10 cellular contexts compared by ENCODE assay signal in genomic region chr12:19223018-19223417, GRCh38.
DNase-seq lines count a peak whose midpoint lies in the region; ATAC-seq, FAIRE-seq and TF ChIP-seq lines count a peak whose summit lies in the region.
"Had no signal": no experiment of that assay in that cellular context is flagged by ENCODE, and none has a peak within 500 bp of the region (broad histone marks: within the 10 kb centered on the region; RNA-seq: fewer than 3 reads in every experiment).

No MANE protein-coding gene starts in this region.

- DNase-seq in AML-193 (lab: John Stamatoyannopoulos, UW) (peak; percentile 23 to 42), IMR-90 (no peak), RCC 7860 (ENCODE audit: low spot score) (peak; percentile 37), heart left ventricle (no peak), foreskin fibroblast (no peak)
- DNase-seq in activated CD8-positive, alpha-beta memory T cell treated with anti-CD3 and anti-CD28 coated beads, Interleukin-2, amount 50 U/mL, for 4 hours: no peak
- no peak for DNase-seq in activated T-helper 1 cell treated with anti-CD3 and anti-CD28 coated beads, Interleukin-12 subunit alpha, Interleukin-12 subunit beta, Interleukin-2, Interleukin-4 antibody, amounts not matched to agents 30 ng/mL and 10 ng/mL and 1 ng/mL, durations not matched to agents 14 hours and 24 hours and 36 hours (ENCODE audit: low spot score)
- DNase-seq: testis had no signal

- TF ChIP-seq RAD21 in IMR-90 (IDR thresholded peaks at IDR 0.05; ENCODE audit: low read length): 0 out of 2 replicates have a peak, but pooled peaks have one; percentile 17

- ATAC-seq in IMR-90 (ENCODE audit: low read depth) (no peak), heart left ventricle (peak; percentile 77 to 94 (median 80)), HG02885 (IDR thresholded peaks at IDR 0.05; ENCODE audit: poor library complexity, unreplicated experiment) (no peak)

- 0 out of 2 replicates have a peak overlapping the region, but pooled peaks have one; percentile 19 for H3K56ac ChIP-seq in IMR-90 (ENCODE audit: extremely low read depth, insufficient read depth, low read length)

- no peak overlapping the region for H3K23ac ChIP-seq in IMR-90 (ENCODE audit: low read depth, low read length)

- WGBS in IMR-90 (ENCODE audit: extremely low coverage in 2 of 2, insufficient read length in 1 of 2), 2 experiments: 100% methylated on average over 1 of the region's 3 CpGs
- WGBS in heart left ventricle, 4 donors: 32 to 50% (median 47%) methylated on average over 3 of the region's 3 CpGs

- H3K27ac Mint-ChIP-seq in activated T-helper 1 cell treated with anti-CD3 and anti-CD28 coated beads, Interleukin-12 subunit alpha, Interleukin-12 subunit beta, Interleukin-2, Interleukin-4 antibody, amounts not matched to agents 30 ng/mL and 10 ng/mL and 1 ng/mL, durations not matched to agents 14 hours and 24 hours and 36 hours: no peak overlapping the region

- no peaks in the 10 kb centered on the region for H3K4me1 Mint-ChIP-seq in activated T-helper 1 cell treated with anti-CD3 and anti-CD28 coated beads, Interleukin-12 subunit alpha, Interleukin-12 subunit beta, Interleukin-2, Interleukin-4 antibody, amounts not matched to agents 30 ng/mL and 10 ng/mL and 1 ng/mL, durations not matched to agents 14 hours and 24 hours and 36 hours (ENCODE audit: low read depth)

- H3K27me3 Mint-ChIP-seq in activated T-helper 1 cell treated with anti-CD3 and anti-CD28 coated beads, Interleukin-12 subunit alpha, Interleukin-12 subunit beta, Interleukin-2, Interleukin-4 antibody, amounts not matched to agents 30 ng/mL and 10 ng/mL and 1 ng/mL, durations not matched to agents 14 hours and 24 hours and 36 hours (ENCODE audit: insufficient read depth): peaks cover 5% of the 10 kb centered on the region

- no peaks in the 10 kb centered on the region for H3K36me3 Mint-ChIP-seq in activated T-helper 1 cell treated with anti-CD3 and anti-CD28 coated beads, Interleukin-12 subunit alpha, Interleukin-12 subunit beta, Interleukin-2, Interleukin-4 antibody, amounts not matched to agents 30 ng/mL and 10 ng/mL and 1 ng/mL, durations not matched to agents 14 hours and 24 hours and 36 hours (ENCODE audit: low read depth)

- H3K4me3 Mint-ChIP-seq in activated T-helper 1 cell treated with anti-CD3 and anti-CD28 coated beads, Interleukin-12 subunit alpha, Interleukin-12 subunit beta, Interleukin-2, Interleukin-4 antibody, amounts not matched to agents 30 ng/mL and 10 ng/mL and 1 ng/mL, durations not matched to agents 14 hours and 24 hours and 36 hours: no peak overlapping the region

- H2AFZ ChIP-seq in IMR-90 (replicated peaks; ENCODE audit: low read length, poor library complexity): no peak overlapping the region

- peak overlapping the region; percentile 20; the same call in 1 of the 2 replicates for H2BK20ac ChIP-seq in IMR-90 (ENCODE audit: low read depth, low read length)

- H3K18ac ChIP-seq in IMR-90 (ENCODE audit: low read depth, low read length): peak overlapping the region; percentile 69

- H4K91ac ChIP-seq in IMR-90 (ENCODE audit: insufficient read depth, low read depth, low read length): peak overlapping the region; percentile 24; the same call in 1 of the 2 replicates

- H3K4me3 ChIP-seq in IMR-90 (ENCODE audit: insufficient read depth, low read depth, low read length) (no peak overlapping the region), heart left ventricle (no peak overlapping the region), foreskin fibroblast (ENCODE audit: low read depth in 1 of 2, low read length in 2 of 2) (no peak overlapping the region)
- H3K4me3 ChIP-seq: testis had no signal

- H3K27me3 ChIP-seq in IMR-90 (ENCODE audit: control insufficient read depth, insufficient read depth, low read length) (no peaks in the 10 kb centered on the region), heart left ventricle (no peaks in the 10 kb centered on the region)
- H3K27me3 ChIP-seq: testis had no signal

- no TSS peak for BruUV-seq in IMR-90 (replicated peaks; lab: Mats Ljungman, UMichigan)

- H3K79me1 ChIP-seq in IMR-90 (ENCODE audit: low read depth in 1 of 2, low read length in 2 of 2): peaks cover 23 to 32% of the 10 kb centered on the region in 2 experiments

- H2AK9ac ChIP-seq in IMR-90 (replicated peaks; ENCODE audit: low read depth, low read length, poor library complexity): no peak overlapping the region

- dilution Hi-C loops in IMR-90 (cut with HindIII; ENCODE audit: low sequenced_read_pairs, unreplicated experiment): no loop called here

- no peak for TF ChIP-seq POLR2A in IMR-90 (IDR thresholded peaks at IDR 0.05; ENCODE audit: low read depth, low read length)
- no peak for TF ChIP-seq POLR2A in heart left ventricle (IDR thresholded peaks at IDR 0.05)

- peaks cover 14% of the 10 kb centered on the region for H3K4me1 ChIP-seq in IMR-90 (ENCODE audit: control insufficient read depth, insufficient read depth, low read length)
- peaks cover 0 to 42% (median 22%) of the 10 kb centered on the region in 12 donors for H3K4me1 ChIP-seq in heart left ventricle
- H3K4me1 ChIP-seq: testis had no signal

- peak overlapping the region; percentile 37; the same call in 1 of the 2 replicates for H3K4ac ChIP-seq in IMR-90 (ENCODE audit: low read depth, low read length)

- H2BK5ac ChIP-seq in IMR-90 (ENCODE audit: low read depth, low read length, poor library complexity, severe bottlenecking): peak overlapping the region; percentile 60

- 0 out of 4 replicates have a peak overlapping the region, but pooled peaks of 1 of the 2 experiments have one; percentile 47 for H4K8ac ChIP-seq in IMR-90 (ENCODE audit: low read depth in 2 of 2, low read length in 2 of 2)

- peaks cover 3% of the 10 kb centered on the region; the same call in 1 of the 2 replicates for H4K20me1 ChIP-seq in IMR-90 (ENCODE audit: insufficient read depth, low read length)

- in situ Hi-C loops in IMR-90 (cut with MboI; ENCODE audit: low sequenced_read_pairs): no loop called here

- H3K27ac ChIP-seq in IMR-90 (ENCODE audit: insufficient read depth, low read length): peak overlapping the region; percentile 73; the same call in 1 of the 2 replicates
- peak overlapping the region in 10 of 12 donors; percentile 1 to 52 (median 25) for H3K27ac ChIP-seq in heart left ventricle
- H3K27ac ChIP-seq: testis had no signal

- 0 out of 2 replicates have a peak overlapping the region, but pooled peaks have one; percentile 10 for H3K4me2 ChIP-seq in IMR-90 (ENCODE audit: low read depth, low read length)

- H3K14ac ChIP-seq in IMR-90 (replicated peaks; ENCODE audit: low read depth, low read length): peak overlapping the region; percentile 38

- H3K9me3 ChIP-seq in IMR-90 (ENCODE audit: control insufficient read depth, insufficient read depth, low read length) (no peaks in the 10 kb centered on the region), heart left ventricle (peaks cover 0 to 13% (median 0%) of the 10 kb centered on the region in 12 donors)
- H3K9me3 ChIP-seq: testis had no signal

- intact Hi-C loops in IMR-90 (cut with micrococcal nuclease): loop anchor here (5.0 kb wide), 1 partner anchor 44 kb away; no protein-coding TSS in a partner anchor
- intact Hi-C loops in heart left ventricle (cut with DNase I): loop anchor here in 1 of 10 donors (10.0 kb wide), 1 partner anchor 62 kb away; no protein-coding TSS in a partner anchor
- intact Hi-C loops in activated T-helper 1 cell treated with anti-CD3 and anti-CD28 coated beads, Interleukin-12 subunit alpha, Interleukin-12 subunit beta, Interleukin-2, Interleukin-4 antibody, amounts not matched to agents 30 ng/mL and 10 ng/mL and 1 ng/mL, durations not matched to agents 14 hours and 24 hours and 36 hours (cut with micrococcal nuclease): no loop called here

- peaks cover 8% of the 10 kb centered on the region for H3K9me1 ChIP-seq in IMR-90 (ENCODE audit: insufficient read depth, low read length)

- CTCF ChIA-PET in IMR-90 (lab: Yijun Ruan, JAX): interaction anchor here (0.6 to 0.9 kb wide), 4 partner anchors 8 to 905 kb away, joined by 3 to 6 read pairs (median 4); no protein-coding TSS in a partner anchor

- H3K9me3 Mint-ChIP-seq in activated T-helper 1 cell treated with anti-CD3 and anti-CD28 coated beads, Interleukin-12 subunit alpha, Interleukin-12 subunit beta, Interleukin-2, Interleukin-4 antibody, amounts not matched to agents 30 ng/mL and 10 ng/mL and 1 ng/mL, durations not matched to agents 14 hours and 24 hours and 36 hours: no peaks in the 10 kb centered on the region

- peak overlapping the region; percentile 92 for H2AK5ac ChIP-seq in IMR-90 (ENCODE audit: low read depth, low read length)

- H3K9ac ChIP-seq in IMR-90 (ENCODE audit: low read depth, low read length): no peak overlapping the region

- peak overlapping the region; percentile 39; the same call in 1 of the 2 replicates for H2BK120ac ChIP-seq in IMR-90 (ENCODE audit: low read depth, low read length)

- peak; percentile 23 for FAIRE-seq in RCC 7860 (lab: Jason Lieb, UNC)
- FAIRE-seq: colon had no signal

- POLR2A ChIA-PET in IMR-90 (lab: Charles Lee; ENCODE audit: unreplicated experiment): interaction anchor here (0.6 kb wide), 1 partner anchor 792 kb away, joined by 9 read pairs; no protein-coding TSS in a partner anchor

- H4K5ac ChIP-seq in IMR-90 (ENCODE audit: low read depth, low read length): peak overlapping the region; percentile 42

- TF ChIP-seq CTCF in IMR-90 (conservative IDR thresholded peaks at IDR 0.05; ENCODE audit: low read depth, low read length) (0 out of 2 replicates have a peak, but pooled peaks have one; percentile 9), heart left ventricle (IDR thresholded peaks at IDR 0.05) (peak in 8 of 12 donors; percentile 8 to 35 (median 16)), foreskin fibroblast (IDR thresholded peaks at IDR 0.05; ENCODE audit: low read depth, low read length) (no peak)

- H2BK15ac ChIP-seq in IMR-90 (ENCODE audit: low read depth, low read length): 0 out of 3 replicates have a peak overlapping the region, but pooled peaks have one; percentile 56

- H3K36me3 ChIP-seq in IMR-90 (ENCODE audit: control insufficient read depth, insufficient read depth, low read length) (no peaks in the 10 kb centered on the region), heart left ventricle (no peaks in the 10 kb centered on the region)

TF ChIP-seq in IMR-90, 13 proteins besides CTCF, POLR2A, EP300 and RAD21:
- TF ChIP-seq BHLHE40 (IDR thresholded peaks at IDR 0.05; ENCODE audit: low read depth, low read length) (no peak), ELK1 (IDR thresholded peaks at IDR 0.05; ENCODE audit: borderline replicate concordance, low read depth, low read length) (no peak), RFX5 (IDR thresholded peaks at IDR 0.05; ENCODE audit: low read depth, low read length) (no peak)

Comparison
In these comparisons a context has a peak if more than half of its experiments do, and no peak if none do; other contexts are left out.
1. DNase-seq: peak in AML-193 (2 of 2) and RCC 7860 (single experiment); none in IMR-90 (single experiment), heart left ventricle (0 of 5), activated CD8-positive, alpha-beta memory T cell treated with anti-CD3 and anti-CD28 coated beads, Interleukin-2, amount 50 U/mL, for 4 hours (single experiment), activated T-helper 1 cell treated with anti-CD3 and anti-CD28 coated beads, Interleukin-12 subunit alpha, Interleukin-12 subunit beta, Interleukin-2, Interleukin-4 antibody, amounts not matched to agents 30 ng/mL and 10 ng/mL and 1 ng/mL, durations not matched to agents 14 hours and 24 hours and 36 hours (single experiment) and foreskin fibroblast (0 of 2).
2. ATAC-seq: peak in heart left ventricle (4 of 4); none in IMR-90 (single experiment) and HG02885 (single experiment).